In the genomic region with DNA sequence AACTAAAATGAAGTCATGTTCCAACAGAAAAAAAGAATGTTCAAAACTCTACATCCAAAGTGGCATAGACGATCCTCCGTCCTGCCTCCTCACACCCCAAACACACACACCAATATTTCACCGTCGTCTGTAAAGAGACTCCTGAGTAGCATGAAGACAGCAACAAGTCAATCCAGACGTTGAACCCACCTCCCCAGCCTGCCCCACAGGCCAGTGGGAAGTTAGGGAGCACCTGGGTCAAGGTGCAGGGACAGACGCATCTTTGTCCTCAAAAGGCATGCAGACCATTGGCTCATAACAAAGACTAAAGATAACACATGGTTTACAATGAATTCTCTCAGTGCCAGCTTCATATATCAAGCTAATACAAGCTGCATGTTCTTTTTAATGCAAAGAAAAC, we compare ENCODE assay signal across 18 cellular contexts.
A peak's percentile ranks its signal among the peaks of the same experiment; 100 is the strongest.
DNase-seq lines count a peak whose midpoint lies in the region; ATAC-seq lines count a peak whose summit lies in the region.
"Had no signal": no experiment of that assay in that cellular context is flagged by ENCODE, and none has a peak within 500 bp of the region (broad histone marks: within the 10 kb centered on the region; RNA-seq: fewer than 3 reads in every experiment).

No MANE protein-coding gene starts in this region.

- peak overlapping the region; percentile 69 for H3K18ac ChIP-seq in neuronal stem cell (ENCODE audit: low read length)

- no peak overlapping the region for H3K14ac ChIP-seq in neuronal stem cell (ENCODE audit: low read length)

- no peak overlapping the region for H4K8ac ChIP-seq in neuronal stem cell (ENCODE audit: low read depth, low read length)

- no peak overlapping the region for H3K4me3 ChIP-seq in neuronal stem cell (ENCODE audit: low read length in 2 of 2)
- no peak overlapping the region for H3K4me3 ChIP-seq in aorta (ENCODE audit: low read length in 2 of 2)
- H3K4me3 ChIP-seq: BLaER1 had no signal

- no peak overlapping the region for H2BK5ac ChIP-seq in neuronal stem cell (ENCODE audit: low read length)

- no peak overlapping the region for H3K27ac ChIP-seq in neuronal stem cell (replicated peaks; ENCODE audit: low read length)
- H3K27ac ChIP-seq in aorta (ENCODE audit: low read depth in 1 of 2, low read length in 2 of 2) = no peak overlapping the region
- H3K27ac ChIP-seq: BLaER1 had no signal

- no peak overlapping the region for H3K4ac ChIP-seq in neuronal stem cell (ENCODE audit: low read length)

- H3K9me3 ChIP-seq in neuronal stem cell (replicated peaks in 1 of 2; ENCODE audit: control insufficient read depth in 2 of 2, insufficient read depth in 1 of 2, low read depth in 1 of 2, low read length in 2 of 2) (peaks cover 0 to 1% of the 10 kb centered on the region in 2 donors), aorta (ENCODE audit: control insufficient read depth, low read length) (peaks cover 8% of the 10 kb centered on the region)
- H3K9me3 ChIP-seq: BE2C, Caco-2 had no signal

- DNase-seq in ecto neural progenitor cell (ENCODE audit: low spot score) = peak; percentile 7
- DNase-seq in islet precursor cell = peak; percentile 8
- no peak for DNase-seq in neuronal stem cell (ENCODE audit: low spot score)
- DNase-seq in dermis blood vessel endothelial cell = no peak
- no peak for DNase-seq in RKO (ENCODE audit: low spot score)
- no peak for DNase-seq in aorta
- DNase-seq: 8988T; ACHN; BE2C; C1 segment of cervical spinal cord; Caco-2; Calu3; CD4-positive, alpha-beta T cell; DMS79 treated with DMSO at 0.1 percent for 48 hours; GF-D8 had no signal

- no peak overlapping the region for H2BK15ac ChIP-seq in neuronal stem cell (ENCODE audit: low read length)

- ATAC-seq in GM18861 (IDR thresholded peaks at IDR 0.05; ENCODE audit: unreplicated experiment) (no peak), aorta (ENCODE audit: low FRiP score) (no peak)
- ATAC-seq: CD8-positive, alpha-beta T cell had no signal

- no peak overlapping the region for H2AK5ac ChIP-seq in neuronal stem cell (ENCODE audit: low read depth, low read length)

- H3K79me1 ChIP-seq in neuronal stem cell (ENCODE audit: low read depth, low read length) = no peaks in the 10 kb centered on the region

- H2BK120ac ChIP-seq in neuronal stem cell (ENCODE audit: low read depth, low read length) = no peak overlapping the region

- no peak overlapping the region for H2AFZ ChIP-seq in neuronal stem cell (ENCODE audit: low read length)

- no peak overlapping the region for H3K4me2 ChIP-seq in neuronal stem cell (ENCODE audit: insufficient read depth, low read length, poor library complexity, severe bottlenecking)
- H3K4me2 ChIP-seq: BLaER1 had no signal

- H3K27me3 ChIP-seq in neuronal stem cell (ENCODE audit: control insufficient read depth in 3 of 3, insufficient read depth in 3 of 3, low read depth in 1 of 3, low read length in 3 of 3) (no peaks in the 10 kb centered on the region), aorta (ENCODE audit: control insufficient read depth in 1 of 2, insufficient read depth in 2 of 2, low read length in 1 of 2) (no peaks in the 10 kb centered on the region)
- H3K27me3 ChIP-seq: BE2C, BLaER1 had no signal

- intact Hi-C loops in aorta (cut with DNase I) = no loop called here

- H3K36me3 ChIP-seq in neuronal stem cell (replicated peaks in 1 of 2; ENCODE audit: control insufficient read depth in 2 of 2, insufficient read depth in 2 of 2, low read length in 2 of 2) = no peaks in the 10 kb centered on the region
- no peaks in the 10 kb centered on the region for H3K36me3 ChIP-seq in aorta (ENCODE audit: control insufficient read depth in 1 of 2, insufficient read depth in 2 of 2, low read length in 1 of 2)
- H3K36me3 ChIP-seq: BE2C, BLaER1 had no signal

- no peak overlapping the region for H3K9ac ChIP-seq in neuronal stem cell (ENCODE audit: low read depth, low read length, poor library complexity)
- H3K9ac ChIP-seq: BLaER1 had no signal

- H3K23ac ChIP-seq in neuronal stem cell (ENCODE audit: low read depth, low read length, poor library complexity) = no peak overlapping the region

- H4K91ac ChIP-seq in neuronal stem cell (ENCODE audit: low read depth, low read length, poor library complexity) = no peak overlapping the region

- WGBS in neuronal stem cell (ENCODE audit: extremely low coverage in 2 of 2, insufficient read length in 2 of 2, insufficient replicate concordance in 1 of 2), 2 donors = no CpG with 5 or more reads among the region's 6 CpGs
- WGBS in aorta, 2 donors = 68 to 76% methylated on average over 6 of the region's 6 CpGs

- H3K4me1 ChIP-seq in neuronal stem cell (ENCODE audit: control insufficient read depth in 2 of 2, insufficient read depth in 1 of 2, low read depth in 1 of 2, low read length in 2 of 2) (peaks cover 0 to 17% of the 10 kb centered on the region in 2 donors), aorta (ENCODE audit: control insufficient read depth in 1 of 2, insufficient read depth in 2 of 2, low read length in 2 of 2) (no peaks in the 10 kb centered on the region)
- H3K4me1 ChIP-seq: BE2C, Caco-2 had no signal

- H2BK12ac ChIP-seq in neuronal stem cell (ENCODE audit: low read length) = no peak overlapping the region

Comparison
In these comparisons a context has a peak if more than half of its experiments do, and no peak if none do; other contexts are left out.
1. DNase-seq: peak in ecto neural progenitor cell (single experiment) and islet precursor cell (single experiment); none in neuronal stem cell (single experiment), dermis blood vessel endothelial cell (single experiment), RKO (single experiment) and aorta (0 of 2).